Comparison of ENCODE assay signal across 8 cellular contexts in the genomic region with DNA sequence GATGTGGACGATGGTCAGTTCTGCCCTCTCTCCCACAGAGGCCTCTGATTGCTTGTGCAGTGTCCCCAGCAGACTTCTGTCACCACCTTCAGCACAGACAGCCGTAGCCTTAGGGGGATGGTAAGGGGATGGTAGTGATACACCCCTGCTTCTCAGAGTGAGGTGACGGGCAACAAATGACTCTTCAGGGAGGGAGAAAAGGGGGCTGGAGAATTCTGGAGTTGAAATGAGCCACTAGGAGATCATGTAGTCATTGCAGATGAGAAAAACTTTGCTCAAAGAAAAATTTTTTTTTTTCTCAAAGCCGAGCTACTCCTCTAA. TPM values are rescaled to one million over a fixed set of nuclear protein-coding genes. Genes with fewer than 3 reads are reported as not detected.
DNase-seq lines count a peak whose midpoint lies in the region; ATAC-seq and TF ChIP-seq lines count a peak whose summit lies in the region.
"Had no signal": no experiment of that assay in that cellular context is flagged by ENCODE, and none has a peak within 500 bp of the region (broad histone marks: within the 10 kb centered on the region; RNA-seq: fewer than 3 reads in every experiment).

No MANE protein-coding gene starts in this region.

- peak overlapping the region; percentile 83 for H3K27ac ChIP-seq in HL-60 (replicated peaks)
- H3K27ac ChIP-seq in coronary artery = peak overlapping the region; percentile 83 to 84
- H3K27ac ChIP-seq in smooth muscle cell (ENCODE audit: low read depth) = peak overlapping the region; percentile 93

- H3K4me1 ChIP-seq in smooth muscle cell (ENCODE audit: low read depth) = peaks cover 17% of the 10 kb centered on the region

- 56% methylated on average over 4 of the region's 4 CpGs for WGBS in smooth muscle cell (ENCODE audit: low lambda C conversion rate)

- H3K9ac ChIP-seq in smooth muscle cell (ENCODE audit: low read depth) = no peak overlapping the region

- no peaks in the 10 kb centered on the region for H3K36me3 ChIP-seq in smooth muscle cell (ENCODE audit: low read depth)

- peaks cover 12% of the 10 kb centered on the region for H3F3A ChIP-seq in smooth muscle cell (ENCODE audit: low read depth)

- no peaks in the 10 kb centered on the region for H4K20me1 ChIP-seq in smooth muscle cell (ENCODE audit: low read depth)

- intact Hi-C loops in posterior cingulate gyrus (cut with DNase I) (no loop called here), head of caudate nucleus (cut with DNase I) (no loop called here)

- TF ChIP-seq CTCF in HL-60 (IDR thresholded peaks at IDR 0.05; ENCODE audit: insufficient read depth, low read length) (no peak), coronary artery (IDR thresholded peaks at IDR 0.05) (no peak), smooth muscle cell (IDR thresholded peaks at IDR 0.05; ENCODE audit: borderline replicate concordance, insufficient read depth, poor library complexity, severe bottlenecking) (no peak)

- H3K4me2 ChIP-seq in smooth muscle cell = peak overlapping the region; percentile 79

- H3K4me3 ChIP-seq in HL-60 (replicated peaks; ENCODE audit: insufficient read depth, low read length) (no peak overlapping the region), coronary artery (peak overlapping the region; percentile 34), smooth muscle cell (no peak overlapping the region)

- no peaks in the 10 kb centered on the region for H3K9me3 ChIP-seq in smooth muscle cell (replicated peaks; ENCODE audit: low read depth)

- H3K27me3 ChIP-seq in HL-60 (ENCODE audit: insufficient read depth, poor library complexity, severe bottlenecking) (no peaks in the 10 kb centered on the region), smooth muscle cell (ENCODE audit: low read depth) (no peaks in the 10 kb centered on the region)

- no peaks in the 10 kb centered on the region for H3K79me2 ChIP-seq in smooth muscle cell (ENCODE audit: low read depth)

- no peak for DNase-seq in HL-60 (ENCODE audit: low read depth in 1 of 2, low spot score in 1 of 2)
- DNase-seq in coronary artery (ENCODE audit: low spot score) = no peak
- no peak for DNase-seq in smooth muscle cell (lab: John Stamatoyannopoulos, UW; ENCODE audit: unreplicated experiment)
- no peak for DNase-seq in posterior cingulate gyrus
- DNase-seq in head of caudate nucleus = no peak
- DNase-seq: NCI-H510A treated with DMSO at 0.1 percent for 48 hours had no signal

- ATAC-seq in GM19395 (IDR thresholded peaks at IDR 0.05; ENCODE audit: unreplicated experiment) = peak; percentile 2
- no peak for ATAC-seq in HG02852 (IDR thresholded peaks at IDR 0.05; ENCODE audit: unreplicated experiment)

- no peak overlapping the region for H2AFZ ChIP-seq in smooth muscle cell (ENCODE audit: low read depth)

RNA-seq across cellular contexts. Expression of a gene that starts 29.6 kb away (rescaled TPM):
- 0.27 and 0.81 TPM in 2 replicates for total RNA-seq in smooth muscle cell
- polyA plus RNA-seq in smooth muscle cell = 1.2 and 1.5 TPM in 2 replicates
